In genomic region chr6:128397996-128398395, GRCh38 we compare ENCODE assay signal across 20 cellular contexts.
DNase-seq lines count a peak whose midpoint lies in the region; ATAC-seq and TF ChIP-seq lines count a peak whose summit lies in the region.
"Had no signal": no experiment of that assay in that cellular context is flagged by ENCODE, and none has a peak within 500 bp of the region (broad histone marks: within the 10 kb centered on the region; RNA-seq: fewer than 3 reads in every experiment).

No MANE protein-coding gene starts in this region.

- peaks cover 17% of the 10 kb centered on the region for H3K4me1 ChIP-seq in psoas muscle
- H3K4me1 ChIP-seq: HAP-1, SJCRH30 had no signal

- DNase-seq in OCI-M1 (lab: John Stamatoyannopoulos, UW) = peak; percentile 95
- DNase-seq in WTC11 (ENCODE audit: low spot score) = no peak
- no peak for DNase-seq in psoas muscle
- DNase-seq in GM03348 (ENCODE audit: low spot score) = no peak
- no peak for DNase-seq in activated T-cell treated with anti-CD3 and anti-CD28 coated beads, Interleukin-2, amount 50 U/mL, for 72 hours
- DNase-seq: CD4-positive, alpha-beta T cell; COR-L47; DMS79; GM23248; KG1; NCI-H1105; NCI-H146; NCI-H2029; NCI-H446; NCI-H526; PC-9; SJCRH30 had no signal

- peak; percentile 46; the same call in 1 of the 2 replicates for ATAC-seq in WTC11
- ATAC-seq in psoas muscle = peak in 1 of 4 donors; percentile 44
- no peak for ATAC-seq in HG03457 (IDR thresholded peaks at IDR 0.05; ENCODE audit: unreplicated experiment)
- no peak for ATAC-seq in HG03432 (IDR thresholded peaks at IDR 0.05; ENCODE audit: unreplicated experiment)
- no peak for ATAC-seq in activated T-cell treated with anti-CD3 and anti-CD28 coated beads, Interleukin-2, amount 50 U/mL, for 72 hours (replicated peaks in 1 of 2)

- no peaks in the 10 kb centered on the region for H3K27me3 ChIP-seq in psoas muscle (ENCODE audit: insufficient read depth in 3 of 3, low read length in 2 of 3)
- H3K27me3 ChIP-seq: SJCRH30 had no signal

- H3K36me3 Mint-ChIP-seq in WTC11 = peaks cover 5% of the 10 kb centered on the region
- no peaks in the 10 kb centered on the region for H3K36me3 Mint-ChIP-seq in activated T-cell treated with anti-CD3 and anti-CD28 coated beads, Interleukin-2, amount 50 U/mL, for 72 hours (ENCODE audit: insufficient read depth in 2 of 2)

- 84 to 93% (median 92%) methylated on average over 9 of the region's 9 CpGs for WGBS in psoas muscle, 3 donors

- no peak for TF ChIP-seq CTCF in WTC11 (IDR thresholded peaks at IDR 0.05)
- no peak for TF ChIP-seq CTCF in psoas muscle (IDR thresholded peaks at IDR 0.05)

- H3K36me3 ChIP-seq in psoas muscle (ENCODE audit: insufficient read depth in 1 of 2, low read depth in 1 of 2) = no peaks in the 10 kb centered on the region
- H3K36me3 ChIP-seq: HAP-1, SJCRH30 had no signal

- H3K27me3 Mint-ChIP-seq in WTC11 (ENCODE audit: low read depth) = no peaks in the 10 kb centered on the region
- no peaks in the 10 kb centered on the region for H3K27me3 Mint-ChIP-seq in activated T-cell treated with anti-CD3 and anti-CD28 coated beads, Interleukin-2, amount 50 U/mL, for 72 hours (ENCODE audit: low read depth)
- H3K27me3 Mint-ChIP-seq: CD4-positive, alpha-beta T cell had no signal

- no peak overlapping the region for H3K27ac Mint-ChIP-seq in WTC11
- H3K27ac Mint-ChIP-seq in activated T-cell treated with anti-CD3 and anti-CD28 coated beads, Interleukin-2, amount 50 U/mL, for 72 hours = no peak overlapping the region
- H3K27ac Mint-ChIP-seq: CD4-positive, alpha-beta T cell had no signal

- no peak overlapping the region for H3K4me3 Mint-ChIP-seq in WTC11
- no peak overlapping the region for H3K4me3 Mint-ChIP-seq in activated T-cell treated with anti-CD3 and anti-CD28 coated beads, Interleukin-2, amount 50 U/mL, for 72 hours
- H3K4me3 Mint-ChIP-seq: CD4-positive, alpha-beta T cell had no signal

- intact Hi-C loops in psoas muscle (cut with DNase I) = no loop called here

- POLR2A ChIA-PET in WTC11 (lab: Charles Lee) = no interaction called here

- H3K9me3 Mint-ChIP-seq in WTC11 = 0 out of 2 replicates have a peak, but pooled peaks cover 3% of the 10 kb centered on the region
- peaks cover 0 to 2% of the 10 kb centered on the region in 2 donors for H3K9me3 Mint-ChIP-seq in activated T-cell treated with anti-CD3 and anti-CD28 coated beads, Interleukin-2, amount 50 U/mL, for 72 hours
- H3K9me3 Mint-ChIP-seq: CD4-positive, alpha-beta T cell had no signal

- peaks cover 22% of the 10 kb centered on the region for H3K4me1 Mint-ChIP-seq in WTC11
- no peaks in the 10 kb centered on the region for H3K4me1 Mint-ChIP-seq in activated T-cell treated with anti-CD3 and anti-CD28 coated beads, Interleukin-2, amount 50 U/mL, for 72 hours (ENCODE audit: low read depth)

- no peaks in the 10 kb centered on the region for H3K9me3 ChIP-seq in psoas muscle
- H3K9me3 ChIP-seq: HAP-1, SJCRH30 had no signal

- H3K27ac ChIP-seq in psoas muscle = no peak overlapping the region
- H3K27ac ChIP-seq: GM23248, PC-9, SJCRH30 had no signal

- CTCF ChIA-PET in WTC11 (lab: Charles Lee) = no interaction called here

- peak overlapping the region; percentile 16 for H3K4me3 ChIP-seq in psoas muscle
- H3K4me3 ChIP-seq: GM23248, HAP-1, PC-9, SJCRH30 had no signal

TF ChIP-seq in WTC11, 78 proteins besides CTCF, POLR2A, EP300 and RAD21:
- TF ChIP-seq ZNF232 (CRISPR knock-in tag; IDR thresholded peaks at IDR 0.05) = no peak
